In genomic region chr4:66373268-66373667, GRCh38 we compare ENCODE assay signal across 23 cellular contexts.
"Had no signal": no experiment of that assay in that cellular context is flagged by ENCODE, and none has a peak within 500 bp of the region (broad histone marks: within the 10 kb centered on the region; RNA-seq: fewer than 3 reads in every experiment).

No MANE protein-coding gene starts in this region.

- H3K9me3 ChIP-seq: esophagus muscularis mucosa, esophagus squamous epithelium, gastrocnemius medialis, gastroesophageal sphincter had no signal

- H3K36me3 ChIP-seq: colonic mucosa, esophagus muscularis mucosa, esophagus squamous epithelium, gastrocnemius medialis, gastroesophageal sphincter, heart left ventricle, heart right ventricle had no signal

- ATAC-seq: effector memory CD8-positive, alpha-beta T cell; esophagus mucosa; foreskin keratinocyte; gastrocnemius medialis; gastroesophageal sphincter; heart left ventricle; heart right ventricle had no signal

- H3K27ac ChIP-seq: colonic mucosa, coronary artery, dorsolateral prefrontal cortex, epithelial cell of prostate, esophagus muscularis mucosa, esophagus squamous epithelium, foreskin keratinocyte, gastrocnemius medialis, gastroesophageal sphincter, heart left ventricle, heart right ventricle had no signal

- H3K4me3 ChIP-seq: colonic mucosa, coronary artery, dorsolateral prefrontal cortex, esophagus muscularis mucosa, esophagus squamous epithelium, gastrocnemius medialis, gastroesophageal sphincter, heart left ventricle, heart right ventricle had no signal

- DNase-seq: colonic mucosa; cortex of kidney; dermis blood vessel endothelial cell; dorsolateral prefrontal cortex; effector CD4-positive, alpha-beta T cell; effector CD8-positive, alpha-beta T cell; effector memory CD8-positive, alpha-beta T cell; endodermal cell; erythroblast; esophagus squamous epithelium; foreskin fibroblast; foreskin keratinocyte; foreskin melanocyte; gastrocnemius medialis; glutamatergic neuron; head of caudate nucleus; heart left ventricle; heart right ventricle had no signal

- H3K4me1 ChIP-seq: colonic mucosa, esophagus muscularis mucosa, esophagus squamous epithelium, foreskin keratinocyte, gastrocnemius medialis, gastroesophageal sphincter, heart left ventricle, heart right ventricle had no signal

- H3K27me3 ChIP-seq: colonic mucosa, dorsolateral prefrontal cortex, esophagus muscularis mucosa, esophagus squamous epithelium, foreskin keratinocyte, gastrocnemius medialis, gastroesophageal sphincter, heart left ventricle, heart right ventricle had no signal
